ENCODE assay signal across 8 cellular contexts in genomic region chr7:27745064-27745583, GRCh38. TPM values are rescaled to one million over a fixed set of nuclear protein-coding genes. Genes with fewer than 3 reads are reported as not detected.
DNase-seq lines count a peak whose midpoint lies in the region; ATAC-seq, FAIRE-seq and TF ChIP-seq lines count a peak whose summit lies in the region.

No MANE protein-coding gene starts in this region.

- TF ChIP-seq RAD21 in K562 (CRISPR knock-in tag; conservative IDR thresholded peaks at IDR 0.05 in 1 of 2, IDR thresholded peaks at IDR 0.05 in 1 of 2) = peak; percentile 58 to 71

- TF ChIP-seq EP300 in K562 (IDR thresholded peaks at IDR 0.05; ENCODE audit: low read length) = peak; percentile 31; the same call in 1 of the 2 replicates

- H3K79me2 ChIP-seq in K562 (ENCODE audit: control insufficient read depth, insufficient read depth, low read length) = peaks cover 74% of the 10 kb centered on the region

- peak overlapping the region in 1 of 2 experiments; percentile 46; a peak in 2 of 4 replicates for H3K9ac ChIP-seq in K562 (ENCODE audit: insufficient read depth in 1 of 2, low read depth in 2 of 2, low read length in 2 of 2)

- H3K27ac ChIP-seq in K562 (ENCODE audit: extremely low read depth, low read depth, low read length) = peak overlapping the region; percentile 74
- peak overlapping the region in 1 of 2 donors; percentile 42 for H3K27ac ChIP-seq in left lung

- CTCF ChIA-PET in K562 (lab: Yijun Ruan, JAX; ENCODE audit: low intra/inter-chr PET ratio) = interaction anchor here (1.0 kb wide), 1 partner anchor 275 kb away, joined by 3 read pairs; no protein-coding TSS in a partner anchor
- CTCF ChIA-PET in activated CD4-positive, alpha-beta memory T cell treated with anti-CD3 and anti-CD28 coated beads for 36 hours (lab: Charles Lee) = interaction anchor here (0.6 to 2.7 kb wide), 8 partner anchors 26 to 353 kb away, joined by 3 to 8 read pairs (median 4); no protein-coding TSS in a partner anchor

- no peaks in the 10 kb centered on the region for H3K27me3 ChIP-seq in K562 (ENCODE audit: control insufficient read depth in 2 of 2, insufficient read depth in 2 of 2, low read length in 2 of 2)
- H3K27me3 ChIP-seq in left lung = no peaks in the 10 kb centered on the region

- H3K4me3 Mint-ChIP-seq in activated CD4-positive, alpha-beta memory T cell treated with anti-CD3 and anti-CD28 coated beads for 36 hours = no peak overlapping the region

- in situ Hi-C loops in K562 (cut with MboI) = no loop called here

- H3K9me3 ChIP-seq in K562 (replicated peaks; ENCODE audit: control insufficient read depth, insufficient read depth, low read depth, low read length) (no peaks in the 10 kb centered on the region), left lung (no peaks in the 10 kb centered on the region)

- POLR2A ChIA-PET in K562 (lab: Yijun Ruan, JAX) = interaction anchor here (0.8 to 1.3 kb wide), 3 partner anchors 29 to 138 kb away, joined by 3 to 5 read pairs (median 3); partner anchors contain the start of gene HIBADH
- POLR2A ChIA-PET in activated CD4-positive, alpha-beta memory T cell treated with anti-CD3 and anti-CD28 coated beads for 36 hours (lab: Charles Lee) = no interaction called here

- peak overlapping the region; percentile 69 for H3K4me2 ChIP-seq in K562 (ENCODE audit: insufficient read depth, low read length)

- WGBS in K562 (ENCODE audit: insufficient coverage, low coverage, missing lambda C conversion rate) = 0% methylated on average over 2 of the region's 2 CpGs

- H3K4me3 ChIP-seq in K562 (no peak overlapping the region), left lung (no peak overlapping the region)

- peaks cover 53% of the 10 kb centered on the region for H3K4me1 Mint-ChIP-seq in activated CD4-positive, alpha-beta memory T cell treated with anti-CD3 and anti-CD28 coated beads for 36 hours (ENCODE audit: low read depth)

- H3K4me1 ChIP-seq in K562 (replicated peaks in 1 of 2; ENCODE audit: control insufficient read depth in 2 of 2, insufficient read depth in 2 of 2, low read length in 2 of 2) (peaks cover 3 to 17% of the 10 kb centered on the region in 2 experiments; a peak in 3 of 5 replicates), left lung (peaks cover 7 to 49% of the 10 kb centered on the region in 2 donors)

- no peak for TF ChIP-seq POLR2A in K562 (conservative IDR thresholded peaks at IDR 0.05)

- H3K36me3 ChIP-seq in K562 (ENCODE audit: control insufficient read depth, insufficient read depth, low read length) = peaks cover 19% of the 10 kb centered on the region
- peaks cover 0 to 17% of the 10 kb centered on the region in 2 donors for H3K36me3 ChIP-seq in left lung

- no peak overlapping the region for H3K27ac Mint-ChIP-seq in activated CD4-positive, alpha-beta memory T cell treated with anti-CD3 and anti-CD28 coated beads for 36 hours

- FAIRE-seq in K562 (lab: Jason Lieb, UNC) = peak; percentile 77

- intact Hi-C loops in K562 (cut with micrococcal nuclease) = loop anchor here (5.0 to 10.0 kb wide), 2 partner anchors 37 to 180 kb away; no protein-coding TSS in a partner anchor
- intact Hi-C loops in left lung (cut with DNase I) = no loop called here
- intact Hi-C loops in activated CD4-positive, alpha-beta memory T cell treated with anti-CD3 and anti-CD28 coated beads for 36 hours (cut with micrococcal nuclease) = no loop called here

- peak; percentile 51 for DNase-seq in AG08395 (ENCODE audit: low spot score)
- DNase-seq in GM04504 (ENCODE audit: low read depth) = peak; percentile 32
- DNase-seq in NCI-H1694 treated with DMSO at 0.1 percent for 48 hours (lab: John Stamatoyannopoulos, UW) = peak; percentile 36
- peak in 2 of 4 experiments; percentile 56 to 80 for DNase-seq in K562 (ENCODE audit: extremely low read depth in 1 of 4, low spot score in 3 of 4)
- DNase-seq in left lung = no peak
- no peak for DNase-seq in NK-92 treated with Interleukin-12 subunit alpha and Interleukin-12 subunit beta, amount 100 ng/mL, for 24 hours (lab: John Stamatoyannopoulos, UW)
- no peak for DNase-seq in activated CD4-positive, alpha-beta memory T cell treated with anti-CD3 and anti-CD28 coated beads for 36 hours

- peak overlapping the region; percentile 61 for H2AFZ ChIP-seq in K562 (ENCODE audit: low read depth, low read length)

- H3K9me1 ChIP-seq in K562 (ENCODE audit: control insufficient read depth, insufficient read depth, low read length) = no peaks in the 10 kb centered on the region

- peaks cover 4% of the 10 kb centered on the region; the same call in 1 of the 2 replicates for H4K20me1 ChIP-seq in K562 (replicated peaks; ENCODE audit: control insufficient read depth, insufficient read depth, low read length)

- H3K9me3 Mint-ChIP-seq in activated CD4-positive, alpha-beta memory T cell treated with anti-CD3 and anti-CD28 coated beads for 36 hours = no peaks in the 10 kb centered on the region

- no peaks in the 10 kb centered on the region for H3K27me3 Mint-ChIP-seq in activated CD4-positive, alpha-beta memory T cell treated with anti-CD3 and anti-CD28 coated beads for 36 hours

- ATAC-seq in K562 (peak; percentile 71), left lung (peak; percentile 9), HG03442 (IDR thresholded peaks at IDR 0.05; ENCODE audit: unreplicated experiment) (no peak)

- BruUV-seq in K562 (replicated peaks; lab: Mats Ljungman, UMichigan) = no TSS peak

- TF ChIP-seq CTCF in K562 (IDR thresholded peaks at IDR 0.05 in 2 of 3, conservative IDR thresholded peaks at IDR 0.05 in 1 of 3; ENCODE audit: insufficient read depth in 2 of 3, low read depth in 1 of 3, low read length in 3 of 3) = peak; percentile 58 to 77 (median 61)
- peak; percentile 36 to 43 for TF ChIP-seq CTCF in left lung (IDR thresholded peaks at IDR 0.05)

- H3K36me3 Mint-ChIP-seq in activated CD4-positive, alpha-beta memory T cell treated with anti-CD3 and anti-CD28 coated beads for 36 hours = peaks cover 21% of the 10 kb centered on the region

TF ChIP-seq in K562, 482 proteins besides CTCF, POLR2A, EP300 and RAD21 (continues in another document):
- TF ChIP-seq DACH1 (IDR thresholded peaks at IDR 0.05; ENCODE audit: partially characterized antibody) (peak; percentile 57), MAFG (tag; conservative IDR thresholded peaks at IDR 0.05) (peak; percentile 95), HDAC6 (IDR thresholded peaks at IDR 0.05; ENCODE audit: low read depth, low read length) (no peak), GATAD2B (IDR thresholded peaks at IDR 0.05; ENCODE audit: borderline replicate concordance) (peak; percentile 45; the same call in 1 of the 2 replicates)
- TF ChIP-seq, protein P1, sequence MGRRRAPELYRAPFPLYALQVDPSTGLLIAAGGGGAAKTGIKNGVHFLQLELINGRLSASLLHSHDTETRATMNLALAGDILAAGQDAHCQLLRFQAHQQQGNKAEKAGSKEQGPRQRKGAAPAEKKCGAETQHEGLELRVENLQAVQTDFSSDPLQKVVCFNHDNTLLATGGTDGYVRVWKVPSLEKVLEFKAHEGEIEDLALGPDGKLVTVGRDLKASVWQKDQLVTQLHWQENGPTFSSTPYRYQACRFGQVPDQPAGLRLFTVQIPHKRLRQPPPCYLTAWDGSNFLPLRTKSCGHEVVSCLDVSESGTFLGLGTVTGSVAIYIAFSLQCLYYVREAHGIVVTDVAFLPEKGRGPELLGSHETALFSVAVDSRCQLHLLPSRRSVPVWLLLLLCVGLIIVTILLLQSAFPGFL (CRISPR knock-in tag; IDR thresholded peaks at IDR 0.05) = no peak

RNA-seq across cellular contexts. Expression of gene TAX1BP1, which starts 5.2 kb away (rescaled TPM):
- 31.5 and 80.4 TPM in 2 replicates for total RNA-seq in K562 (2011; cell fraction: chromatin; rRNA removed; ENCODE audit: low replicate concordance)
- total RNA-seq in K562 (2011; cell fraction: nucleolus; rRNA removed) = 20.5 and 28.6 TPM in 2 replicates
- 35.2 and 42.7 TPM in 2 replicates for total RNA-seq in K562 (2011; cell fraction: nucleoplasm; rRNA removed)
- total RNA-seq in K562 (2014; rRNA removed) (43.2 and 49.0 TPM in 2 replicates), K562 (2014; rRNA removed; fragmentation: Illumina TruSeq; extraction: Trizol) (75.9 and 91.9 TPM in 2 replicates), K562 (2015; rRNA removed; fragmentation: Illumina TruSeq; extraction: Trizol) (58.9 and 64.7 TPM in 2 replicates), K562 (2021) (59.5 and 61.8 TPM in 2 replicates), left lung (10 to 100 TPM; 96.1 to 96.4 TPM)
- polyA plus RNA-seq in K562 (2011; rRNA removed) (113 and 119 TPM in 2 replicates), K562 (2014; fragmentation: Illumina TruSeq; extraction: Trizol) (81.8 and 94.3 TPM in 2 replicates), K562 (2014; fragmentation: Nextera tagmentation; extraction: Ambion mirVana) (100 to 1,000 TPM; 109 TPM), K562 (2014; rRNA removed) (60.7 and 63.1 TPM in 2 replicates)
- polyA plus RNA-seq in K562 (2011; cell fraction: cytosol; rRNA removed) = 37.4 and 69.9 TPM in 2 replicates
- 30.8 and 48.8 TPM in 2 replicates for polyA plus RNA-seq in K562 (2011; cell fraction: nucleus; rRNA removed)
- 62.0 and 83.0 TPM in 2 replicates for polyA plus RNA-seq in K562 (2012)
- 90.9 and 117 TPM in 2 replicates for polyA minus RNA-seq in K562 (2011; rRNA and poly(A)+ RNA removed)
- polyA minus RNA-seq in K562 (2011; cell fraction: cytosol; rRNA and poly(A)+ RNA removed) = 20.3 and 22.8 TPM in 2 replicates
- polyA minus RNA-seq in K562 (2011; cell fraction: nucleus; rRNA and poly(A)+ RNA removed) = 57.8 and 99.0 TPM in 2 replicates
- 100 to 1,000 TPM; 104 to 105 TPM for total RNA-seq in activated CD4-positive, alpha-beta memory T cell treated with anti-CD3 and anti-CD28 coated beads for 36 hours

Comparison
In these comparisons a context has a peak if more than half of its experiments do, and no peak if none do; other contexts are left out.
1. DNase-seq: peak in AG08395 (single experiment), GM04504 (single experiment) and NCI-H1694 treated with DMSO at 0.1 percent for 48 hours (single experiment); none in left lung (0 of 2), NK-92 treated with Interleukin-12 subunit alpha and Interleukin-12 subunit beta, amount 100 ng/mL, for 24 hours (single experiment) and activated CD4-positive, alpha-beta memory T cell treated with anti-CD3 and anti-CD28 coated beads for 36 hours (single experiment).